Comparison of ENCODE assay signal across 1 cellular context in genomic region chrX:100673397-100673953, GRCh38.
TF ChIP-seq lines count a peak whose summit lies in the region.

No MANE protein-coding gene starts in this region.

TF ChIP-seq in WTC11, 78 proteins besides CTCF, POLR2A, EP300 and RAD21 (continued from another document):
- TF ChIP-seq AFF4 (CRISPR knock-in tag; IDR thresholded peaks at IDR 0.05; ENCODE audit: borderline replicate concordance) (no peak), HMGA2 (CRISPR knock-in tag; IDR thresholded peaks at IDR 0.05) (no peak)
